9 cellular contexts compared by ENCODE assay signal in the genomic region with DNA sequence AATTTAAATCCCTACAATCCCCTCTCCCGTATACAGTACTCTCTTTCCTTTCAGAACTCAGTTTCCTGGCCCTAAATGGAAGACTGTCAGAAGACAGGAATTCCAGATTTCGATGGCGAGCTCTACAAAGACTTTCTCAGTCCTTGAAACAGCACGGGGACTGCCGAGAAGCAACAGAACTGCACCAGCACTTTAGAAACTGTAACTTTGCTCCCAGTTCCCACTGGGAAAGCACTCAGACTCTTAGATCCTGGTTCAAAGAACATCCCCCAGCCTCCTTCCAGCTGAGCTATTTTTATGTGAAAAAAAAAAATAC. TPM values are rescaled to one million over a fixed set of nuclear protein-coding genes. Genes with fewer than 3 reads are reported as not detected.
A peak's percentile ranks its signal among the peaks of the same experiment; 100 is the strongest.
DNase-seq lines count a peak whose midpoint lies in the region; ATAC-seq and TF ChIP-seq lines count a peak whose summit lies in the region.
"Had no signal": no experiment of that assay in that cellular context is flagged by ENCODE, and none has a peak within 500 bp of the region (broad histone marks: within the 10 kb centered on the region; RNA-seq: fewer than 3 reads in every experiment).

No MANE protein-coding gene starts in this region.

- no peaks in the 10 kb centered on the region for H3K9me3 ChIP-seq in NT2/D1 (ENCODE audit: insufficient read depth, low read length)

- H3K27me3 Mint-ChIP-seq in effector memory CD8-positive, alpha-beta T cell: no peaks in the 10 kb centered on the region
- H3K27me3 Mint-ChIP-seq in naive thymus-derived CD8-positive, alpha-beta T cell: peaks cover 0 to 2% (median 0%) of the 10 kb centered on the region in 5 donors

- peak overlapping the region; percentile 97 for H3K9ac ChIP-seq in NT2/D1 (ENCODE audit: insufficient read length, low read depth)

- peaks cover 28% of the 10 kb centered on the region for H3K36me3 Mint-ChIP-seq in effector memory CD8-positive, alpha-beta T cell (ENCODE audit: insufficient read depth)
- peaks cover 0 to 10% (median 0%) of the 10 kb centered on the region in 3 donors for H3K36me3 Mint-ChIP-seq in naive thymus-derived CD8-positive, alpha-beta T cell

- peaks cover 46% of the 10 kb centered on the region for H3K36me3 ChIP-seq in NT2/D1 (ENCODE audit: insufficient read depth, insufficient read length, low read length)

- peak overlapping the region; percentile 97 to 99 for H3K4me3 Mint-ChIP-seq in effector memory CD8-positive, alpha-beta T cell
- H3K4me3 Mint-ChIP-seq in naive thymus-derived CD8-positive, alpha-beta T cell: peak overlapping the region; percentile 88 to 96 (median 94)

- DNase-seq in NT2/D1 (ENCODE audit: low read depth, low spot score): no peak
- DNase-seq in effector memory CD8-positive, alpha-beta T cell: no peak
- DNase-seq in naive thymus-derived CD8-positive, alpha-beta T cell: no peak
- no peak for DNase-seq in COLO668 (lab: John Stamatoyannopoulos, UW; ENCODE audit: unreplicated experiment)
- no peak for DNase-seq in NCI-H1105 (lab: John Stamatoyannopoulos, UW)
- DNase-seq in DMS114 treated with DMSO at 0.1 percent for 48 hours (lab: John Stamatoyannopoulos, UW; ENCODE audit: unreplicated experiment): no peak
- DNase-seq: NCI-H2107 had no signal

- H3K4me1 ChIP-seq in NT2/D1 (ENCODE audit: insufficient read depth, insufficient read length): peaks cover 29% of the 10 kb centered on the region

- peak overlapping the region; percentile 87 for H3K4me3 ChIP-seq in NT2/D1 (ENCODE audit: insufficient read length, low read depth)

- no peak for ATAC-seq in effector memory CD8-positive, alpha-beta T cell (replicated peaks)
- no peak for ATAC-seq in naive thymus-derived CD8-positive, alpha-beta T cell
- no peak for ATAC-seq in GM21576 (IDR thresholded peaks at IDR 0.05; ENCODE audit: unreplicated experiment)

- TF ChIP-seq CTCF in 22Rv1 (IDR thresholded peaks at IDR 0.05): no peak

- peak overlapping the region; percentile 95 to 98 for H3K27ac Mint-ChIP-seq in effector memory CD8-positive, alpha-beta T cell
- H3K27ac Mint-ChIP-seq in naive thymus-derived CD8-positive, alpha-beta T cell: peak overlapping the region; percentile 79 to 95 (median 92)

- H3K4me1 Mint-ChIP-seq in effector memory CD8-positive, alpha-beta T cell (ENCODE audit: low read depth in 2 of 2): peaks cover 50 to 55% of the 10 kb centered on the region in 2 donors
- H3K4me1 Mint-ChIP-seq in naive thymus-derived CD8-positive, alpha-beta T cell: peaks cover 26 to 65% (median 59%) of the 10 kb centered on the region in 4 donors

- no peaks in the 10 kb centered on the region for H3K9me3 Mint-ChIP-seq in effector memory CD8-positive, alpha-beta T cell
- no peaks in the 10 kb centered on the region for H3K9me3 Mint-ChIP-seq in naive thymus-derived CD8-positive, alpha-beta T cell

- POLR2A ChIA-PET in naive thymus-derived CD8-positive, alpha-beta T cell (lab: Charles Lee): interaction anchor here (5.1 to 9.3 kb wide), 5 partner anchors 14 to 62 kb away, joined by 42 to 211 read pairs (median 105); partner anchors contain the start of genes RNU4-1, RNU4-2 and RPLP0

- peak overlapping the region; percentile 31 for H3K27ac ChIP-seq in 22Rv1

- no peaks in the 10 kb centered on the region for H3K27me3 ChIP-seq in NT2/D1 (ENCODE audit: insufficient read depth, insufficient read length)

RNA-seq across cellular contexts. Expression of gene PXN, which starts 1.8 kb away (rescaled TPM):
- total RNA-seq in naive thymus-derived CD8-positive, alpha-beta T cell: 10 to 100 TPM; 93.9 to 96.6 TPM
- 10 to 100 TPM; 64.3 to 95.6 (median 80.4) TPM for polyA plus RNA-seq in naive thymus-derived CD8-positive, alpha-beta T cell

RNA-seq across cellular contexts. Expression of gene RNU4-2, which starts 28.0 kb away (rescaled TPM):
- total RNA-seq in naive thymus-derived CD8-positive, alpha-beta T cell: 1,000 to 10,000 TPM; 4,355 to 8,006 TPM
- polyA plus RNA-seq in naive thymus-derived CD8-positive, alpha-beta T cell: 10 to 100 TPM in 1 of 3 donors, not detected in 2; 79.6 TPM

RNA-seq across cellular contexts. Expression of gene RNU4-1, which starts 29.4 kb away (rescaled TPM):
- total RNA-seq in naive thymus-derived CD8-positive, alpha-beta T cell: 100 to 1,000 TPM; 519 to 934 TPM
- polyA plus RNA-seq in naive thymus-derived CD8-positive, alpha-beta T cell: not detected

RNA-seq across cellular contexts. Expression of gene SIRT4, which starts 38.4 kb away (rescaled TPM):
- total RNA-seq in naive thymus-derived CD8-positive, alpha-beta T cell: 1 to 10 TPM; 2.4 to 4.1 TPM
- polyA plus RNA-seq in naive thymus-derived CD8-positive, alpha-beta T cell: 1 to 10 TPM; 1.9 to 3.2 (median 2.2) TPM
